13 cellular contexts compared by ENCODE assay signal in genomic region chrX:102765217-102765616, GRCh38. TPM values are rescaled to one million over a fixed set of nuclear protein-coding genes. Genes with fewer than 3 reads are reported as not detected.
DNase-seq lines count a peak whose midpoint lies in the region; TF ChIP-seq lines count a peak whose summit lies in the region.
"Had no signal": no experiment of that assay in that cellular context is flagged by ENCODE, and none has a peak within 500 bp of the region (broad histone marks: within the 10 kb centered on the region; RNA-seq: fewer than 3 reads in every experiment).

No MANE protein-coding gene starts in this region.

- CTCF ChIA-PET in AG04450 (lab: Charles Lee), result no interaction called here

- H3K36me3 ChIP-seq in breast epithelium (no peaks in the 10 kb centered on the region), smooth muscle cell (ENCODE audit: low read depth) (no peaks in the 10 kb centered on the region)
- H3K36me3 ChIP-seq: BLaER1, SJSA1 had no signal

- H3K27ac ChIP-seq in AG04450 (ENCODE audit: low read depth, low read length) (peak overlapping the region; percentile 22), breast epithelium (peak overlapping the region; percentile 53 to 80), smooth muscle cell (ENCODE audit: low read depth) (no peak overlapping the region)
- H3K27ac ChIP-seq: SJSA1 had no signal

- H3K79me2 ChIP-seq in smooth muscle cell (ENCODE audit: low read depth), result peaks cover 10% of the 10 kb centered on the region

- H3K4me3 ChIP-seq in AG04450 (ENCODE audit: low read depth, low read length) (no peak overlapping the region), breast epithelium (no peak overlapping the region), smooth muscle cell (no peak overlapping the region)
- H3K4me3 ChIP-seq: BLaER1, SJSA1 had no signal

- no peaks in the 10 kb centered on the region for H4K20me1 ChIP-seq in smooth muscle cell (ENCODE audit: low read depth)
- H4K20me1 ChIP-seq: BLaER1 had no signal

- no peak overlapping the region for H2AFZ ChIP-seq in smooth muscle cell (ENCODE audit: low read depth)

- no peaks in the 10 kb centered on the region for H3K4me1 ChIP-seq in breast epithelium
- H3K4me1 ChIP-seq in smooth muscle cell (ENCODE audit: low read depth), result no peaks in the 10 kb centered on the region
- H3K4me1 ChIP-seq: SJSA1 had no signal

- TF ChIP-seq POLR2A in breast epithelium (IDR thresholded peaks at IDR 0.05), result no peak

- H3K9me3 ChIP-seq in AG04450 (ENCODE audit: control insufficient read depth, insufficient read depth, low read length) (no peaks in the 10 kb centered on the region), breast epithelium (no peaks in the 10 kb centered on the region), smooth muscle cell (replicated peaks; ENCODE audit: low read depth) (no peaks in the 10 kb centered on the region)
- H3K9me3 ChIP-seq: BLaER1, SJSA1 had no signal

- intact Hi-C loops in breast epithelium (cut with DNase I; ENCODE audit: low total_unique reads), result no loop called here

- no peak overlapping the region for H3K9ac ChIP-seq in smooth muscle cell (ENCODE audit: low read depth)
- H3K9ac ChIP-seq: BLaER1 had no signal

- no peaks in the 10 kb centered on the region for H3F3A ChIP-seq in smooth muscle cell (ENCODE audit: low read depth)

- DNase-seq in AG04450 (ENCODE audit: low read depth, low spot score) (no peak), HT1080 (ENCODE audit: low read depth) (peak; percentile 85), breast epithelium (ENCODE audit: low spot score in 2 of 2) (no peak), kidney tubule cell (ENCODE audit: low spot score) (peak; percentile 71), NCI-H510A (lab: John Stamatoyannopoulos, UW) (no peak), smooth muscle cell (lab: John Stamatoyannopoulos, UW; ENCODE audit: unreplicated experiment) (no peak), middle frontal gyrus (ENCODE audit: extremely low spot score, low spot score) (no peak)
- no peak for DNase-seq in activated CD4-positive, alpha-beta T cell treated with anti-CD3 and anti-CD28 coated beads for 48 hours
- DNase-seq: activated effector memory CD4-positive, alpha-beta T cell treated with Interleukin-2 at 50 U/mL for 16 hours; MV-4-11; natural killer cell had no signal

- H3K4me2 ChIP-seq in smooth muscle cell, result no peak overlapping the region
- H3K4me2 ChIP-seq: BLaER1 had no signal

- 69% methylated on average over 2 of the region's 2 CpGs for WGBS in smooth muscle cell (ENCODE audit: low lambda C conversion rate)

- TF ChIP-seq CTCF in AG04450 (IDR thresholded peaks at IDR 0.05; ENCODE audit: low read depth, low read length), result no peak
- TF ChIP-seq CTCF in breast epithelium (IDR thresholded peaks at IDR 0.05), result no peak
- TF ChIP-seq CTCF in smooth muscle cell (IDR thresholded peaks at IDR 0.05; ENCODE audit: borderline replicate concordance, insufficient read depth, poor library complexity, severe bottlenecking), result no peak

- H3K27me3 ChIP-seq in AG04450 (ENCODE audit: control insufficient read depth, insufficient read depth, low read length), result no peaks in the 10 kb centered on the region
- H3K27me3 ChIP-seq in breast epithelium, result peaks cover 0 to 30% of the 10 kb centered on the region in 2 donors
- no peaks in the 10 kb centered on the region for H3K27me3 ChIP-seq in smooth muscle cell (ENCODE audit: low read depth)
- H3K27me3 ChIP-seq: BLaER1, SJSA1 had no signal

- POLR2A ChIA-PET in AG04450 (lab: Yijun Ruan, JAX), result no interaction called here

RNA-seq across cellular contexts. Expression of gene GPRASP3, which starts 44.7 kb away (rescaled TPM):
- polyA plus RNA-seq in AG04450 (2011; rRNA removed), result 5.3 and 6.9 TPM in 2 replicates
- polyA minus RNA-seq in AG04450 (2011; rRNA and poly(A)+ RNA removed), result 8.1 and 12.5 TPM in 2 replicates
- 0.40 and 0.71 TPM in 2 replicates for total RNA-seq in HT1080 (2014; rRNA removed; shearing (Covaris generic))
- 0.31 and 0.47 TPM in 2 replicates for polyA plus RNA-seq in HT1080 (2015; cell fraction: cytosol; rRNA removed)
- polyA plus RNA-seq in HT1080 (2015; cell fraction: nucleus; rRNA removed), result 0.32 and 0.54 TPM in 2 replicates
- 1 to 10 TPM; 1.8 to 4.3 (median 4.2) TPM for total RNA-seq in breast epithelium
- total RNA-seq in smooth muscle cell, result 3.2 and 3.9 TPM in 2 replicates
- 2.0 TPM in 2 replicates for polyA plus RNA-seq in smooth muscle cell

RNA-seq across cellular contexts. Expression of gene GPRASP2, which starts 53.0 kb away (rescaled TPM):
- 12.0 and 15.7 TPM in 2 replicates for polyA plus RNA-seq in AG04450 (2011; rRNA removed)
- 15.4 and 17.2 TPM in 2 replicates for polyA minus RNA-seq in AG04450 (2011; rRNA and poly(A)+ RNA removed)
- 11.7 and 17.8 TPM in 2 replicates for total RNA-seq in HT1080 (2014; rRNA removed; shearing (Covaris generic))
- polyA plus RNA-seq in HT1080 (2015; cell fraction: cytosol; rRNA removed), result 5.2 and 6.4 TPM in 2 replicates
- polyA plus RNA-seq in HT1080 (2015; cell fraction: nucleus; rRNA removed), result 11.7 and 11.9 TPM in 2 replicates
- total RNA-seq in breast epithelium, result 10 to 100 TPM in 2 of 3 donors, 1 to 10 TPM in 1; 8.0 to 16.2 (median 13.1) TPM
- 16.5 and 17.7 TPM in 2 replicates for total RNA-seq in smooth muscle cell
- polyA plus RNA-seq in smooth muscle cell, result 3.2 and 6.6 TPM in 2 replicates

Comparison
In these comparisons a context has a peak if more than half of its experiments do, and no peak if none do; other contexts are left out.
1. DNase-seq: peak in HT1080 (single experiment) and kidney tubule cell (single experiment); none in AG04450 (single experiment), breast epithelium (0 of 2), NCI-H510A (single experiment), activated CD4-positive, alpha-beta T cell treated with anti-CD3 and anti-CD28 coated beads for 48 hours (single experiment), smooth muscle cell (single experiment) and middle frontal gyrus (single experiment).